ENCODE assay signal across 8 cellular contexts in the genomic region with DNA sequence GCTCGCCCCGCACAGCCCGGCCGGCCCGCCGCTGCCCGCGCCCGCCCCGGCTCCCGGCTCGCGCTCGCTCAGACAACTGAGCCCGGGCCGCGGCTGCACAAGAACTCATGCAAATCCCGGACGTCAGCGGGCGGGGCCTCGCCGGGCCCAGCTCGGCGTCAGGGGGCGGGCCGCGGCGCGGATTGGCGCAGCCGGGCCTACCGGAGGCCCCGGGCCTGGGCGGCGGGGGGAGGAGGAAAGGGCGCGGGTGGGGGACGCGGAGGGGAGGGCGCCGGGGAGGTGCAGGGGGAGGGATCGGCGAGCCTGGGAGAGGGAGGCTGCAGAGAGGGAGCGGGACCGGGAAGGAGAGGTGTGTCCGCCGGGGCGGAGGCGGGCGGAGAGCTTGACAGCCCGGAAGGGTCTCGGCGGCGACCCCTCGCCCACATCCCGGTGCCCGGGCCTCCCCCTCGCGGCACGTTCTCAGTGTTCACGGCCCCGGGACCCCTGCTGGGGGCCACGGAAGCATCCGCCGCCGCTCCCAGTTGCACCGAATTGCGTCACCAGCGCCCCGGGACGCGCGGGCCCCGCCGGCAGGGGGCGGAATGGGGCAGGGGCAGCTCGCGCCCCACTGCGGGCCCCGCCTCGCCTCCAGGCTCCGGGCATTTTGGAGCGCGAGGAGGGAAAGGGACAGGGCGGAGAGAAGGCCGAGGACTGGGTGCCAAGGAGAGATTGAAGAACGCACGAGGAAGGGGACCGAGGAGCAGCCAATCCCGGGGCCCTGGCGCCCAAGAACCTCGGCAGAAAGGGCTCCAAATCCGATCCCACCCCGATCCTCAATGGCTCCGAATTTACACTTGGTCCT. TPM values are rescaled to one million over a fixed set of nuclear protein-coding genes. Genes with fewer than 3 reads are reported as not detected.
DNase-seq lines count a peak whose midpoint lies in the region; ATAC-seq and TF ChIP-seq lines count a peak whose summit lies in the region.

Gene CBX4 (minus strand): TSS at position 78 of the 841 bp plus-strand sequence. CDS start 189 bp downstream, outside the sequence.

- H3K4me1 ChIP-seq in PC-9 (replicated peaks; ENCODE audit: insufficient read depth), result peaks cover 15% of the 10 kb centered on the region
- H3K4me1 ChIP-seq in esophagus (ENCODE audit: control insufficient read depth in 2 of 2, insufficient read depth in 2 of 2, low read length in 1 of 2), result peaks cover 4 to 35% of the 10 kb centered on the region in 2 donors
- peaks cover 50% of the 10 kb centered on the region for H3K4me1 ChIP-seq in muscle layer of colon (ENCODE audit: insufficient read depth, low read length)

- H3K9me3 ChIP-seq in PC-9 (ENCODE audit: insufficient read depth, low read depth) (no peaks in the 10 kb centered on the region), esophagus (ENCODE audit: control insufficient read depth in 2 of 2, insufficient read depth in 1 of 2, low read depth in 1 of 2, low read length in 1 of 2) (peaks cover 0 to 5% of the 10 kb centered on the region in 2 donors), muscle layer of colon (ENCODE audit: low read length) (no peaks in the 10 kb centered on the region)

- WGBS in esophagus, 2 donors, result 1% methylated on average over 54 to 96 of the region's 96 CpGs

- POLR2A ChIA-PET in PC-9 (lab: Charles Lee; ENCODE audit: unreplicated experiment), result interaction anchor here (0.6 to 1.0 kb wide), 7 partner anchors 11 to 988 kb away, joined by 3 to 25 read pairs (median 12); partner anchors contain the start of gene CBX8

- ATAC-seq in GM21447 (IDR thresholded peaks at IDR 0.05; ENCODE audit: unreplicated experiment), result peak; percentile 44

- H3K9me2 ChIP-seq in PC-9 (ENCODE audit: insufficient read depth), result no peaks in the 10 kb centered on the region

- peak within 1 kb of the TSS; percentile 86 for H3K4me3 ChIP-seq in Jurkat, Clone E6-1 (ENCODE audit: low read length)
- H3K4me3 ChIP-seq in PC-9, result peak within 1 kb of the TSS; percentile 86
- peak within 1 kb of the TSS; percentile 66 to 80 for H3K4me3 ChIP-seq in esophagus (ENCODE audit: low read depth in 1 of 2, low read length in 2 of 2)
- peak within 1 kb of the TSS; percentile 62 to 81 for H3K4me3 ChIP-seq in muscle layer of colon (ENCODE audit: low read depth in 1 of 2, low read length in 2 of 2)

- H3F3A ChIP-seq in PC-9 (ENCODE audit: insufficient read depth, low read depth), result peaks cover 17% of the 10 kb centered on the region; the same call in 1 of the 2 replicates

- peaks cover 40% of the 10 kb centered on the region for H3K79me2 ChIP-seq in PC-9 (ENCODE audit: low read depth)

- peak; percentile 83 for TF ChIP-seq CTCF in PC-9 (conservative IDR thresholded peaks at IDR 0.05)

- intact Hi-C loops in PC-9 (cut with micrococcal nuclease; ENCODE audit: unreplicated experiment), result loop anchor here (1.0 to 2.0 kb wide), 2 partner anchors 77 to 149 kb away; no protein-coding TSS in a partner anchor

- H3K9ac ChIP-seq in muscle layer of colon (ENCODE audit: low read length), result peak within 1 kb of the TSS; percentile 70

- in situ Hi-C loops in Caki2 (cut with HindIII; ENCODE audit: low pct_unique_long_range_greater_than_20kb, low sequenced_read_pairs), result no loop called here

- H4K20me1 ChIP-seq in PC-9 (ENCODE audit: insufficient read depth), result peaks cover 23% of the 10 kb centered on the region

- TSS peak; percentile 79 for BruUV-seq in PC-9 (replicated peaks; lab: Mats Ljungman, UMichigan)

- CTCF ChIA-PET in PC-9 (lab: Charles Lee), result interaction anchor here (0.6 to 1.2 kb wide), 8 partner anchors 23 to 473 kb away, joined by 3 to 9 read pairs (median 4); no protein-coding TSS in a partner anchor

- H3K27ac ChIP-seq in PC-9, result peak within 1 kb of the TSS; percentile 83
- peak within 1 kb of the TSS; percentile 97 to 99 for H3K27ac ChIP-seq in esophagus (ENCODE audit: low read depth in 2 of 2, low read length in 1 of 2)
- peak within 1 kb of the TSS; percentile 97 for H3K27ac ChIP-seq in muscle layer of colon (ENCODE audit: low read depth, low read length)

- H3K36me3 ChIP-seq in PC-9 (ENCODE audit: low read depth) (no peaks in the 10 kb centered on the region), esophagus (ENCODE audit: control insufficient read depth in 2 of 2, insufficient read depth in 2 of 2, low read length in 1 of 2) (peaks cover 0 to 14% of the 10 kb centered on the region in 2 donors), muscle layer of colon (ENCODE audit: insufficient read depth, low read length) (peaks cover 7% of the 10 kb centered on the region)

- H2AFZ ChIP-seq in PC-9, result peak within 1 kb of the TSS; percentile 55; the same call in 1 of the 2 replicates

- H3K4me2 ChIP-seq in PC-9, result peak within 1 kb of the TSS; percentile 99

- DNase-seq in Caki2 (ENCODE audit: low read depth) (peak; percentile 84), PC-9 (peak; percentile 71 to 93)
- DNase-seq in Jurkat, Clone E6-1 (ENCODE audit: low read depth, low spot score), result peak; percentile 85
- peak; percentile 93 for DNase-seq in activated T-cell treated with anti-CD3 and anti-CD28 coated beads, Interleukin-2, amount 50 U/mL, for 1 hour
- DNase-seq in stimulated activated CD8-positive, alpha-beta memory T cell treated with anti-CD3 and anti-CD28 coated beads, Interleukin-7, amount 100 ng/mL, for 1 hour (ENCODE audit: low read depth in 2 of 2), result peak; percentile 79

- H3K27me3 ChIP-seq in PC-9 (ENCODE audit: insufficient read depth, low read depth) (peaks cover 4% of the 10 kb centered on the region; the same call in 1 of the 2 replicates), esophagus (ENCODE audit: control insufficient read depth in 1 of 2, insufficient read depth in 2 of 2, low read length in 2 of 2) (peaks cover 0 to 22% of the 10 kb centered on the region in 2 donors), muscle layer of colon (ENCODE audit: control insufficient read depth in 1 of 2, insufficient read depth in 2 of 2, low read length in 2 of 2) (peaks cover 32 to 45% of the 10 kb centered on the region in 2 donors)

RNA-seq across cellular contexts. Expression of gene CBX4, which starts in this region (rescaled TPM):
- 15.0 and 21.6 TPM in 2 replicates for total RNA-seq in Caki2 (2014; rRNA removed; shearing (Covaris generic); ENCODE audit: low replicate concordance)
- 28.7 TPM for polyA plus RNA-seq in Jurkat, Clone E6-1 (2012; ENCODE audit: insufficient read depth, insufficient read length)
- 32.0 and 33.1 TPM in 2 replicates for total RNA-seq in PC-9 (2021)
- polyA plus RNA-seq in esophagus, result 10 to 100 TPM; 10.7 to 15.8 TPM

Comparison
In these comparisons a context has a peak if more than half of its experiments do, and no peak if none do; other contexts are left out.
1. Peak in every context shown above with its lines: DNase-seq, ATAC-seq, H3K4me3 ChIP-seq and H3K27ac ChIP-seq.